ENCODE assay signal across 8 cellular contexts in the genomic region with DNA sequence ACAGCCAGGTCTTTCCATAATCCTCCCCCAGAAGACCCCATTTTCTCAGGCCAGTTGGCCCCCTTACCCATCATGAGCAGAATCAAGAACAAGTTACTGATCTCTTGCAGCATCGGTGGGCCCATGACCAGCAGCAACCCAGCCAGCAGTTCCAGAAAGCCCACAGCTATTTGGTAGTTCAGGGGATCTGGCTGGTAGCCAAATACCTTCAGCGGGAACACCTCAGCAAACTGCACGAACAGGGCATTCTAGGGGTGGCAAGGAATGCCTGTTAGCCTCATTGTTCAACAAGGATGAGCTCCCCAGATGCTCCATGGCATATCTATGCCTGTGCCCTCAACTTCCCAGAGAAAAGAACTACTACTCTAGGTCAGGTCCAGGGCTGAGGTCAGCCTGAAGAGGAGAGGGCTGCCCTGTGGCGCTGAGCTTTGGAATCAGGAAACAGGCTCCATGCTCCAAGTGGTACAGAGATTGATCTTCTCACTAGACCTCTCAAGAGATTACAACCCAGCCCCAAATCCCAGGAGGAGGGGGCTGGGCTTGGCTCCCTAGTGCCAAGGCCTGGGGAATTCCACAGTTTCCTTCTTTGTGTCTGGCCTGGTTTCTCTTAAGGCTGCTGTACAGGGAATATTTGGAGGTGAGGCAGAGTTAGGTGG. TPM values are rescaled to one million over a fixed set of nuclear protein-coding genes. Genes with fewer than 3 reads are reported as not detected.
DNase-seq lines count a peak whose midpoint lies in the region; ATAC-seq and TF ChIP-seq lines count a peak whose summit lies in the region.

No MANE protein-coding gene starts in this region.

- DNase-seq in GM12864 (ENCODE audit: low read depth), result no peak
- no peak for DNase-seq in SJSA1 (ENCODE audit: low read depth in 1 of 2, low spot score in 2 of 2)
- no peak for DNase-seq in fibroblast of mammary gland (ENCODE audit: low read depth)
- DNase-seq in gastrocnemius medialis, result no peak
- DNase-seq in NCI-H524 (lab: John Stamatoyannopoulos, UW), result no peak
- no peak for DNase-seq in LoVo (ENCODE audit: low spot score)
- DNase-seq in stimulated activated CD4-positive, alpha-beta T cell treated with anti-CD3 and anti-CD28 coated beads, Interleukin-2, amount 100 ng/mL, for 48 hours, result no peak

- TF ChIP-seq CTCF in GM12864 (IDR thresholded peaks at IDR 0.05; ENCODE audit: low read depth, low read length, missing control alignments), result no peak
- TF ChIP-seq CTCF in fibroblast of mammary gland (conservative IDR thresholded peaks at IDR 0.05; ENCODE audit: control insufficient read depth, insufficient read depth, low read depth, low read length), result no peak
- TF ChIP-seq CTCF in gastrocnemius medialis (IDR thresholded peaks at IDR 0.05 in 4 of 5, conservative IDR thresholded peaks at IDR 0.05 in 1 of 5), result no peak

- H3K36me3 ChIP-seq in SJSA1 (peaks cover 26% of the 10 kb centered on the region), gastrocnemius medialis (peaks cover 0 to 4% of the 10 kb centered on the region in 2 donors)

- H3K4me1 ChIP-seq in SJSA1 (replicated peaks) (peaks cover 33% of the 10 kb centered on the region), gastrocnemius medialis (peaks cover 3 to 15% of the 10 kb centered on the region in 2 donors)

- no peak for TF ChIP-seq POLR2A in gastrocnemius medialis (IDR thresholded peaks at IDR 0.05)

- H3K27ac ChIP-seq in SJSA1 (peak overlapping the region; percentile 91), gastrocnemius medialis (peak overlapping the region; percentile 73 to 81 (median 78))

- intact Hi-C loops in gastrocnemius medialis (cut with DNase I; ENCODE audit: low total_unique reads), result no loop called here

- in situ Hi-C loops in gastrocnemius medialis (cut with MboI; ENCODE audit: low sequenced_read_pairs in 4 of 4), result no loop called here

- no peaks in the 10 kb centered on the region for H3K27me3 ChIP-seq in SJSA1 (replicated peaks)
- H3K27me3 ChIP-seq in gastrocnemius medialis, result no peaks in the 10 kb centered on the region

- ATAC-seq in gastrocnemius medialis, result no peak
- no peak for ATAC-seq in HG03521 (IDR thresholded peaks at IDR 0.05; ENCODE audit: unreplicated experiment)

- peak overlapping the region; percentile 77 for H3K4me3 ChIP-seq in GM12864 (ENCODE audit: low read depth, low read length)
- H3K4me3 ChIP-seq in SJSA1, result peak overlapping the region; percentile 93
- peak overlapping the region; percentile 77 for H3K4me3 ChIP-seq in fibroblast of mammary gland (ENCODE audit: control insufficient read depth, low read depth, low read length)
- H3K4me3 ChIP-seq in gastrocnemius medialis, result peak overlapping the region; percentile 65 to 79 (median 70)

- H3K9me3 ChIP-seq in SJSA1 (replicated peaks), result no peaks in the 10 kb centered on the region
- H3K9me3 ChIP-seq in gastrocnemius medialis, result no peaks in the 10 kb centered on the region

RNA-seq across cellular contexts. Expression of gene TMEM35B, which starts 1.3 kb away (rescaled TPM):
- total RNA-seq in SJSA1 (2014; rRNA removed; shearing (Covaris generic)), result 33.0 and 42.4 TPM in 2 replicates
- total RNA-seq in gastrocnemius medialis, result 10 to 100 TPM in 1 of 4 donors, 1 to 10 TPM in 3; 4.7 to 10.9 (median 7.1) TPM

RNA-seq across cellular contexts. Expression of gene ZMYM6, which starts 47.9 kb away (rescaled TPM):
- 10.2 and 11.9 TPM in 2 replicates for total RNA-seq in SJSA1 (2014; rRNA removed; shearing (Covaris generic))
- 1 to 10 TPM; 2.9 to 7.3 (median 4.2) TPM for total RNA-seq in gastrocnemius medialis

RNA-seq across cellular contexts. Expression of gene DLGAP3, which starts 54.4 kb away (rescaled TPM):
- total RNA-seq in SJSA1 (2014; rRNA removed; shearing (Covaris generic)), result not detected in 2 replicates
- total RNA-seq in gastrocnemius medialis, result under 1 TPM in 1 of 4 donors, not detected in 3; 0.15 TPM
